ENCODE assay signal across 11 cellular contexts in genomic region chr16:1150511-1150982, GRCh38. TPM values are rescaled to one million over a fixed set of nuclear protein-coding genes. Genes with fewer than 3 reads are reported as not detected.
DNase-seq lines count a peak whose midpoint lies in the region; ATAC-seq, FAIRE-seq and TF ChIP-seq lines count a peak whose summit lies in the region.
"Had no signal": no experiment of that assay in that cellular context is flagged by ENCODE, and none has a peak within 500 bp of the region (broad histone marks: within the 10 kb centered on the region; RNA-seq: fewer than 3 reads in every experiment).

No MANE protein-coding gene starts in this region.

- no peak overlapping the region for H2BK20ac ChIP-seq in H1 (ENCODE audit: low read length)

- 0 out of 2 replicates have a peak, but pooled peaks cover 17% of the 10 kb centered on the region for H4K20me1 ChIP-seq in SK-N-SH (ENCODE audit: insufficient read depth)
- peaks cover 0 to 9% of the 10 kb centered on the region in 2 experiments for H4K20me1 ChIP-seq in H1 (replicated peaks in 1 of 2; ENCODE audit: control insufficient read depth in 1 of 2, insufficient read depth in 2 of 2, low read length in 2 of 2)

- 13% methylated on average over 21 of the region's 21 CpGs for WGBS in SK-N-SH (ENCODE audit: low lambda C conversion rate)
- 80% methylated on average over 19 of the region's 21 CpGs; no CpG with 5 or more reads in 1 of the 2 experiments for WGBS in H1 (ENCODE audit: extremely low coverage in 1 of 2, insufficient coverage in 1 of 2, insufficient read length in 1 of 2, insufficient replicate concordance in 2 of 2, low coverage in 1 of 2, low lambda C conversion rate in 2 of 2, missing lambda C conversion rate in 1 of 2), 2 experiments
- 43 to 52% methylated on average over 21 of the region's 21 CpGs for WGBS in lower leg skin, 2 donors

- CTCF ChIA-PET in SK-N-SH (lab: Yijun Ruan, JAX) (interaction anchor here (1.1 to 1.3 kb wide), 3 partner anchors 12 to 47 kb away, joined by 3 to 4 read pairs (median 3); no protein-coding TSS in a partner anchor), H1 (lab: Charles Lee; ENCODE audit: partially characterized antibody) (interaction anchor here (0.7 to 2.0 kb wide), 3 partner anchors 16 to 50 kb away, joined by 3 to 5 read pairs (median 5); no protein-coding TSS in a partner anchor)

- no peak overlapping the region for H3K14ac ChIP-seq in H1 (ENCODE audit: insufficient read length)

- H3K23me2 ChIP-seq in H1 (ENCODE audit: low read depth, low read length) = peaks cover 3% of the 10 kb centered on the region; the same call in 1 of the 2 replicates

- no peak overlapping the region for H3K27ac Mint-ChIP-seq in stimulated activated effector memory CD8-positive, alpha-beta T cell treated with anti-CD3 and anti-CD28 coated beads, Interleukin-12 subunit alpha, Interleukin-12 subunit beta, amount 100 ng/mL, for 72 hours
- H3K27ac Mint-ChIP-seq: activated naive CD4-positive, alpha-beta T cell treated with anti-CD3 and anti-CD28 coated beads, Interleukin-2, amount 50 U/mL, for 72 hours had no signal

- H4K8ac ChIP-seq in H1 (ENCODE audit: extremely low read depth, insufficient read depth, low read length) = no peak overlapping the region

- no peak overlapping the region for H2BK5ac ChIP-seq in H1 (ENCODE audit: low read depth, low read length)

- H3K4me2 ChIP-seq in SK-N-SH (no peak overlapping the region), H1 (ENCODE audit: insufficient read depth in 1 of 2, low read depth in 2 of 2, low read length in 2 of 2) (no peak overlapping the region)

- H3K27ac ChIP-seq in SK-N-SH (ENCODE audit: low read depth in 2 of 2, low read length in 1 of 2) = no peak overlapping the region
- no peak overlapping the region for H3K27ac ChIP-seq in H1 (ENCODE audit: low read depth, low read length)

- ATAC-seq in SK-N-SH treated with all-trans-retinoic acid at 6 μM for 48 hours (peak; percentile 33; the same call in 2 of the 3 replicates), HG03025 (IDR thresholded peaks at IDR 0.05; ENCODE audit: low FRiP score, unreplicated experiment) (no peak)
- ATAC-seq in stimulated activated effector memory CD8-positive, alpha-beta T cell treated with anti-CD3 and anti-CD28 coated beads, Interleukin-12 subunit alpha, Interleukin-12 subunit beta, amount 100 ng/mL, for 72 hours = no peak

- no peak overlapping the region for H3K4me3 ChIP-seq in SK-N-SH (ENCODE audit: low read depth in 2 of 2, low read length in 1 of 2)
- no peak overlapping the region for H3K4me3 ChIP-seq in H1 (ENCODE audit: extremely low read depth in 1 of 4, insufficient read depth in 2 of 4, low read depth in 3 of 4, low read length in 4 of 4)
- H3K4me3 ChIP-seq in lower leg skin (ENCODE audit: low read depth, poor library complexity, severe bottlenecking) = no peak overlapping the region
- H3K4me3 ChIP-seq: Peyer's patch had no signal

- H3K9me3 Mint-ChIP-seq in stimulated activated effector memory CD8-positive, alpha-beta T cell treated with anti-CD3 and anti-CD28 coated beads, Interleukin-12 subunit alpha, Interleukin-12 subunit beta, amount 100 ng/mL, for 72 hours = no peaks in the 10 kb centered on the region

- no peak overlapping the region for H2BK120ac ChIP-seq in H1 (replicated peaks; ENCODE audit: low read depth, low read length)

- H3K56ac ChIP-seq in H1 (replicated peaks; ENCODE audit: insufficient read length, low read depth, low read length) = no peak overlapping the region

- H3K27me3 ChIP-seq in SK-N-SH (ENCODE audit: insufficient read depth) (peaks cover 63% of the 10 kb centered on the region), H1 (replicated peaks in 1 of 4; ENCODE audit: control insufficient read depth in 3 of 4, extremely low read depth in 1 of 4, insufficient read depth in 3 of 4, low read length in 3 of 4) (peaks cover 0 to 4% (median 0%) of the 10 kb centered on the region in 4 experiments; a peak in 2 of 7 replicates)

- H2AK5ac ChIP-seq in H1 (ENCODE audit: low read depth, low read length) = no peak overlapping the region

- TF ChIP-seq CTCF in SK-N-SH (IDR thresholded peaks at IDR 0.05) (no peak; the same call in 1 of the 2 replicates), H1 (IDR thresholded peaks at IDR 0.05; ENCODE audit: control extremely low read depth in 1 of 3, insufficient read depth in 1 of 3, low read depth in 1 of 3, low read length in 3 of 3) (peak in 2 of 3 experiments; percentile 8 to 30; a peak in 2 of 4 replicates), lower leg skin (IDR thresholded peaks at IDR 0.05) (no peak)

- no peak overlapping the region for H3K23ac ChIP-seq in H1 (ENCODE audit: insufficient read length)

- TF ChIP-seq EP300 in SK-N-SH (IDR thresholded peaks at IDR 0.05; ENCODE audit: borderline replicate concordance in 1 of 2, low read depth in 1 of 2, low read length in 1 of 2) (no peak), H1 (IDR thresholded peaks at IDR 0.05; ENCODE audit: borderline replicate concordance in 1 of 2, low read depth in 2 of 2, low read length in 2 of 2) (no peak)

- H3K9me2 ChIP-seq in SK-N-SH = no peaks in the 10 kb centered on the region

- no peak overlapping the region for H4K5ac ChIP-seq in H1 (ENCODE audit: insufficient read length, low read depth, low read length)

- H3K4me1 ChIP-seq in SK-N-SH (ENCODE audit: control insufficient read depth in 1 of 2, insufficient read depth in 2 of 2, low read depth in 1 of 2, low read length in 1 of 2) = no peaks in the 10 kb centered on the region
- peaks cover 0 to 16% (median 9%) of the 10 kb centered on the region in 4 experiments; a peak in 5 of 7 replicates for H3K4me1 ChIP-seq in H1 (replicated peaks in 1 of 4; ENCODE audit: control insufficient read depth in 3 of 4, insufficient read depth in 4 of 4, low read length in 3 of 4)

- no peak overlapping the region for H3K9ac ChIP-seq in SK-N-SH
- H3K9ac ChIP-seq in H1 (replicated peaks in 1 of 4; ENCODE audit: extremely low read depth in 1 of 4, low read depth in 3 of 4, low read length in 3 of 4) = no peak overlapping the region

- no peak overlapping the region for H2BK15ac ChIP-seq in H1 (ENCODE audit: low read length)

- FAIRE-seq in H1 (lab: Jason Lieb, UNC) = no peak

- DNase-seq in SK-N-SH = no peak
- DNase-seq in RPMI8226 = peak; percentile 76
- peak in 1 of 2 experiments; percentile 74 for DNase-seq in H1 (ENCODE audit: low read depth in 1 of 2, low spot score in 2 of 2)
- DNase-seq in stimulated activated effector memory CD8-positive, alpha-beta T cell treated with anti-CD3 and anti-CD28 coated beads, Interleukin-12 subunit alpha, Interleukin-12 subunit beta, amount 100 ng/mL, for 72 hours (ENCODE audit: low spot score in 2 of 2) = peak in 1 of 2 donors; percentile 58
- DNase-seq in lower leg skin (ENCODE audit: low spot score in 2 of 2) = no peak
- no peak for DNase-seq in NK-92 (lab: John Stamatoyannopoulos, UW; ENCODE audit: unreplicated experiment)
- DNase-seq: nucleus accumbens, Peyer's patch had no signal

- H2AFZ ChIP-seq in SK-N-SH (ENCODE audit: low read depth) = no peak overlapping the region
- no peak overlapping the region for H2AFZ ChIP-seq in H1 (ENCODE audit: low read length)

- no peaks in the 10 kb centered on the region for H3K36me3 Mint-ChIP-seq in stimulated activated effector memory CD8-positive, alpha-beta T cell treated with anti-CD3 and anti-CD28 coated beads, Interleukin-12 subunit alpha, Interleukin-12 subunit beta, amount 100 ng/mL, for 72 hours
- H3K36me3 Mint-ChIP-seq: activated naive CD4-positive, alpha-beta T cell treated with anti-CD3 and anti-CD28 coated beads, Interleukin-2, amount 50 U/mL, for 72 hours had no signal

- H3K79me2 ChIP-seq in SK-N-SH (ENCODE audit: insufficient read depth) = no peaks in the 10 kb centered on the region
- peaks cover 0 to 12% of the 10 kb centered on the region in 2 experiments; a peak in 1 of 4 replicates for H3K79me2 ChIP-seq in H1 (ENCODE audit: control insufficient read depth in 1 of 2, insufficient read depth in 2 of 2, low read length in 2 of 2)

- H3F3A ChIP-seq in SK-N-SH (replicated peaks; ENCODE audit: insufficient read depth) = peaks cover 9% of the 10 kb centered on the region

- POLR2A ChIA-PET in SK-N-SH (lab: Yijun Ruan, JAX) = no interaction called here
- POLR2A ChIA-PET in H1 (lab: Charles Lee; ENCODE audit: partially characterized antibody) = interaction anchor here (1.1 kb wide), 1 partner anchor 41 kb away, joined by 4 read pairs; no protein-coding TSS in a partner anchor

- H3K4me1 Mint-ChIP-seq in stimulated activated effector memory CD8-positive, alpha-beta T cell treated with anti-CD3 and anti-CD28 coated beads, Interleukin-12 subunit alpha, Interleukin-12 subunit beta, amount 100 ng/mL, for 72 hours = no peaks in the 10 kb centered on the region

- no peak overlapping the region for H3K4ac ChIP-seq in H1 (replicated peaks; ENCODE audit: insufficient read length, low read depth, low read length)

- intact Hi-C loops in lower leg skin (cut with DNase I; ENCODE audit: low total_unique reads) = no loop called here

- H3K18ac ChIP-seq in H1 (ENCODE audit: extremely low read depth, low read length) = no peak overlapping the region

- H2BK12ac ChIP-seq in H1 (ENCODE audit: low read depth, low read length) = no peak overlapping the region

- no peaks in the 10 kb centered on the region for H3K36me3 ChIP-seq in SK-N-SH (replicated peaks in 1 of 2; ENCODE audit: control insufficient read depth in 1 of 2, insufficient read depth in 2 of 2, low read length in 1 of 2)
- H3K36me3 ChIP-seq in H1 (ENCODE audit: control insufficient read depth in 2 of 4, insufficient read depth in 4 of 4, low read length in 3 of 4) = no peaks in the 10 kb centered on the region
- H3K36me3 ChIP-seq: Peyer's patch had no signal

- H3K9me3 ChIP-seq in SK-N-SH (no peaks in the 10 kb centered on the region), H1 (ENCODE audit: insufficient read depth in 2 of 2, low read depth in 1 of 2, low read length in 1 of 2) (peaks cover 0 to 3% of the 10 kb centered on the region in 2 experiments; a peak in 2 of 4 replicates)
- H3K9me3 ChIP-seq: Peyer's patch had no signal

- TF ChIP-seq RAD21 in SK-N-SH (IDR thresholded peaks at IDR 0.05; ENCODE audit: low read length) (no peak), H1 (IDR thresholded peaks at IDR 0.05 in 1 of 2, conservative IDR thresholded peaks at IDR 0.05 in 1 of 2; ENCODE audit: low read depth in 2 of 2, low read length in 2 of 2) (no peak)

- peaks cover 4% of the 10 kb centered on the region for H3K79me1 ChIP-seq in H1 (ENCODE audit: low read depth, low read length)

- no peak overlapping the region for H4K91ac ChIP-seq in H1 (replicated peaks; ENCODE audit: insufficient read length, low read length)

- H3K4me3 Mint-ChIP-seq in stimulated activated effector memory CD8-positive, alpha-beta T cell treated with anti-CD3 and anti-CD28 coated beads, Interleukin-12 subunit alpha, Interleukin-12 subunit beta, amount 100 ng/mL, for 72 hours = peak overlapping the region; percentile 35

- no peak for TF ChIP-seq POLR2A in H1 (IDR thresholded peaks at IDR 0.05; ENCODE audit: control extremely low read depth in 1 of 2, low read depth in 2 of 2, low read length in 2 of 2)
- no peak for TF ChIP-seq POLR2A in lower leg skin (IDR thresholded peaks at IDR 0.05)

RNA-seq across cellular contexts. Expression of gene CACNA1H, which starts 2.4 kb away (rescaled TPM):
- polyA plus RNA-seq in SK-N-SH (2012; rRNA removed) (not detected in 2 replicates), H1 (2011; rRNA removed) (14.0 and 27.4 TPM in 2 replicates)
- not detected in 2 replicates for polyA plus RNA-seq in SK-N-SH (2012; cell fraction: cytosol; rRNA removed)
- not detected in 2 replicates for polyA plus RNA-seq in SK-N-SH (2012; cell fraction: nucleus; rRNA removed)
- total RNA-seq in H1 (2021; fragmentation: NEBNext Ultra II Directional; extraction: Animal tissue kit (Norgen Biotek cat#: 25700)) = 27.2 and 28.7 TPM in 2 replicates
- 21.0 TPM for polyA plus RNA-seq in H1 (2011; cell fraction: cytosol; rRNA removed)
- 192 TPM for polyA plus RNA-seq in H1 (2011; cell fraction: nucleus; rRNA removed)
- polyA plus RNA-seq in H1 (2012, experiment 1 of 2) = 17.0 to 33.1 TPM (median 28.7 TPM) in 4 replicates
- 13.4 TPM for polyA plus RNA-seq in H1 (2012, experiment 2 of 2)
- polyA plus RNA-seq in H1 (2013, experiment 1 of 2) = 23.4 TPM
- 21.4 TPM for polyA plus RNA-seq in H1 (2013, experiment 2 of 2)
- 19.8 and 20.5 TPM in 2 replicates for polyA minus RNA-seq in H1 (2011; rRNA and poly(A)+ RNA removed)
- polyA minus RNA-seq in H1 (2011; cell fraction: cytosol; rRNA and poly(A)+ RNA removed) = 16.3 TPM
- 43.3 TPM for polyA minus RNA-seq in H1 (2011; cell fraction: nucleus; rRNA and poly(A)+ RNA removed)
- 100 to 1,000 TPM in 2 of 4 donors, 10 to 100 TPM in 2; 29.3 to 151 (median 72.1) TPM for total RNA-seq in lower leg skin

RNA-seq across cellular contexts. Expression of gene C1QTNF8, which starts 54.5 kb away (rescaled TPM):
- not detected in 2 replicates for polyA plus RNA-seq in SK-N-SH (2012; rRNA removed)
- polyA plus RNA-seq in SK-N-SH (2012; cell fraction: cytosol; rRNA removed) = not detected in 2 replicates
- polyA plus RNA-seq in SK-N-SH (2012; cell fraction: nucleus; rRNA removed) = not detected in 2 replicates
- total RNA-seq in H1 (2021; fragmentation: NEBNext Ultra II Directional; extraction: Animal tissue kit (Norgen Biotek cat#: 25700)) = not detected in 2 replicates
- polyA plus RNA-seq in H1 (2011; rRNA removed) = not detected in 2 replicates
- not detected for polyA plus RNA-seq in H1 (2011; cell fraction: cytosol; rRNA removed)
- polyA plus RNA-seq in H1 (2011; cell fraction: nucleus; rRNA removed) = 0.06 TPM
- 0.19 TPM in 1 of 4 replicates, not detected in the others for polyA plus RNA-seq in H1 (2012, experiment 1 of 2)
- not detected for polyA plus RNA-seq in H1 (2012, experiment 2 of 2)
- polyA plus RNA-seq in H1 (2013, experiment 1 of 2) = not detected
- polyA plus RNA-seq in H1 (2013, experiment 2 of 2) = not detected
- polyA minus RNA-seq in H1 (2011; rRNA and poly(A)+ RNA removed) = not detected in 2 replicates
- not detected for polyA minus RNA-seq in H1 (2011; cell fraction: cytosol; rRNA and poly(A)+ RNA removed)
- polyA minus RNA-seq in H1 (2011; cell fraction: nucleus; rRNA and poly(A)+ RNA removed) = not detected
- total RNA-seq in lower leg skin = not detected
- total RNA-seq: activated naive CD4-positive, alpha-beta T cell treated with anti-CD3 and anti-CD28 coated beads, Interleukin-2, amount 50 U/mL, for 72 hours; Peyer's patch had no signal

Comparison
In these comparisons a context has a peak if more than half of its experiments do, and no peak if none do; other contexts are left out.
1. CTCF ChIP-seq: peak in H1 (2 of 3); none in SK-N-SH (single experiment) and lower leg skin (0 of 3).